8 cellular contexts compared by ENCODE assay signal in the genomic region with DNA sequence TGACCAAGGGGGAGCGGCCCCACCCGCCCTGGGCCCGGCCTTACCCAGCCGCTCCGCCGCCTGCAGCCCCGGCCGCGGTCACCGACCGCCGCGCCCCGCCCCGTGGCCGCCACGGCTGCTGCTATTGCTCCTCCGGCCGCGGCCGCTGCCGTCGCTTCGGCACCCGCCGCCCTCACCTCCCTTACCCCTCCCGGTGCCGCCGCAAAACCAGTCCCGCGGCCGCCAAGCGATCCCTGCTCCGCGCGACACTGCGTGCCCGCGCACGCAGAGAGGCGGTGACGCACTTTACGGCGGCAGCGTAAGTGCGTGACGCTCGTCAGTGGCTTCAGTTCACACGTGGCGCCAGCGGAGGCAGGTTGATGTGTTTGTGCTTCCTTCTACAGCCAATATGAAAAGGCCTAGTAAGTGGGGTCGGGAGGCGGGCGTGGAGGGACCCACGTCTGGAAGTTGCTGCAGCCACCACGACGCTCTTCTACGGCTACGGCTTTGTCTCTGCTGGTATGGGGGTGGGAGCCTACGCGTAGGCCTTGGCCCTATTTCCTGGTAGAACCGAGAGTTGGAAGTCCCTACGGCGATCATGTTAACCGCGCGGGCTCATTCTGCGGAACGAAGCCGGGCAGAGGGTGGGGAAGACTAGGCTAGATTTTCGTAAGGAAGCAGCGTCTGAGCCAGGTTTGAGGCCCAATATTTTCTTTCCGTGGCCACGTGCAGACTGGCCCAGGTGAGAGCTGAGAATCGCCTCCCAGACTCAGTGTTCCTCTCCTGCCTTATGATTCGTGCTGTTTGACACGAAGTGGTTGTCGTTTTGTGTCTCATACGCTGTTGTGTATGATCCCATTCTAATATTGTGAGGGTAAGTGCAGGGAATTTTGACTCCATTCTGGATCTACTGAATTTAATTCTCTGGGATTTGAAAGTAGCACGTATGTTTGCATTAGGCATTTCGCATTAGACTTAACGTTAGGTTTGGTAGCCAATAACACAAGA. TPM values are rescaled to one million over a fixed set of nuclear protein-coding genes. Genes with fewer than 3 reads are reported as not detected.
DNase-seq lines count a peak whose midpoint lies in the region; ATAC-seq, FAIRE-seq and TF ChIP-seq lines count a peak whose summit lies in the region.

A gene with protein sequence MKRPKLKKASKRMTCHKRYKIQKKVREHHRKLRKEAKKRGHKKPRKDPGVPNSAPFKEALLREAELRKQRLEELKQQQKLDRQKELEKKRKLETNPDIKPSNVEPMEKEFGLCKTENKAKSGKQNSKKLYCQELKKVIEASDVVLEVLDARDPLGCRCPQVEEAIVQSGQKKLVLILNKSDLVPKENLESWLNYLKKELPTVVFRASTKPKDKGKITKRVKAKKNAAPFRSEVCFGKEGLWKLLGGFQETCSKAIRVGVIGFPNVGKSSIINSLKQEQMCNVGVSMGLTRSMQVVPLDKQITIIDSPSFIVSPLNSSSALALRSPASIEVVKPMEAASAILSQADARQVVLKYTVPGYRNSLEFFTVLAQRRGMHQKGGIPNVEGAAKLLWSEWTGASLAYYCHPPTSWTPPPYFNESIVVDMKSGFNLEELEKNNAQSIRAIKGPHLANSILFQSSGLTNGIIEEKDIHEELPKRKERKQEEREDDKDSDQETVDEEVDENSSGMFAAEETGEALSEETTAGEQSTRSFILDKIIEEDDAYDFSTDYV (plus strand): TSS at position 328 of the 987 bp plus-strand sequence. CDS start 61 bp downstream, at position 389.
A gene (minus strand): TSS at position 209 of the 987 bp plus-strand sequence.

- peak within 1 kb of the TSS; percentile 90 for H4K91ac ChIP-seq in H1 (replicated peaks; ENCODE audit: insufficient read length, low read length)
- H4K91ac ChIP-seq in mesenchymal stem cell (ENCODE audit: low read length) = peak within 1 kb of the TSS; percentile 100

- no peak within 1 kb of the TSS for H3K23ac ChIP-seq in H1 (ENCODE audit: insufficient read length)
- H3K23ac ChIP-seq in mesenchymal stem cell (ENCODE audit: low read length in 2 of 2) = peak within 1 kb of the TSS in 1 of 2 experiments; percentile 91

- H3K4ac ChIP-seq in H1 (replicated peaks; ENCODE audit: insufficient read length, low read depth, low read length) = peak within 1 kb of the TSS; percentile 73
- H3K4ac ChIP-seq in mesenchymal stem cell (ENCODE audit: low read depth in 1 of 2, low read length in 2 of 2) = peak within 1 kb of the TSS; percentile 92 to 100

- H2BK5ac ChIP-seq in H1 (ENCODE audit: low read depth, low read length) (peak within 1 kb of the TSS; percentile 80), mesenchymal stem cell (ENCODE audit: low read depth, low read length, poor library complexity, severe bottlenecking) (peak within 1 kb of the TSS; percentile 92)

- CTCF ChIA-PET in activated CD8-positive, alpha-beta memory T cell treated with anti-CD3 and anti-CD28 coated beads, Interleukin-2, amount 10 ng/mL, durations not matched to agents 7 days and 5 days (lab: Charles Lee) = interaction anchor here (0.8 kb wide), 2 partner anchors 14 to 19 kb away, joined by 3 to 5 read pairs; no protein-coding TSS in a partner anchor
- CTCF ChIA-PET in H1 (lab: Charles Lee; ENCODE audit: partially characterized antibody) = interaction anchor here (1.0 kb wide), 1 partner anchor 20 kb away, joined by 3 read pairs; no protein-coding TSS in a partner anchor

- H3K27me3 ChIP-seq in NT2/D1 (ENCODE audit: insufficient read depth, insufficient read length) (no peaks in the 10 kb centered on the region), H1 (replicated peaks in 1 of 4; ENCODE audit: control insufficient read depth in 3 of 4, extremely low read depth in 1 of 4, insufficient read depth in 3 of 4, low read length in 3 of 4) (no peaks in the 10 kb centered on the region), mesenchymal stem cell (ENCODE audit: control insufficient read depth in 1 of 2, insufficient read depth in 1 of 2, low read length in 2 of 2) (no peaks in the 10 kb centered on the region)

- no peak within 1 kb of the TSS for H2BK20ac ChIP-seq in H1 (ENCODE audit: low read length)

- H3K36me3 Mint-ChIP-seq in activated CD8-positive, alpha-beta memory T cell treated with anti-CD3 and anti-CD28 coated beads, Interleukin-2, amount 10 ng/mL, durations not matched to agents 7 days and 5 days = peaks cover 53% of the 10 kb centered on the region

- POLR2A ChIA-PET in H1 (lab: Charles Lee; ENCODE audit: partially characterized antibody) = interaction anchor here (0.6 to 16.2 kb wide), 18 partner anchors 9 to 347 kb away, joined by 3 to 347 read pairs (median 4); a partner anchor contains a TSS

- H3K4me1 ChIP-seq in NT2/D1 (ENCODE audit: insufficient read depth, insufficient read length) = peaks cover 2% of the 10 kb centered on the region
- peaks cover 0 to 2% (median under 1%) of the 10 kb centered on the region in 4 experiments; a peak in 3 of 7 replicates for H3K4me1 ChIP-seq in H1 (replicated peaks in 1 of 4; ENCODE audit: control insufficient read depth in 3 of 4, insufficient read depth in 4 of 4, low read length in 3 of 4)
- peaks cover 8% of the 10 kb centered on the region for H3K4me1 ChIP-seq in mesenchymal stem cell (ENCODE audit: control insufficient read depth, insufficient read depth, low read depth, low read length)

- H3K9me3 ChIP-seq in NT2/D1 (ENCODE audit: insufficient read depth, low read length) (no peaks in the 10 kb centered on the region), H1 (ENCODE audit: insufficient read depth in 2 of 2, low read depth in 1 of 2, low read length in 1 of 2) (no peaks in the 10 kb centered on the region), mesenchymal stem cell (ENCODE audit: control insufficient read depth, low read length) (no peaks in the 10 kb centered on the region)

- H4K5ac ChIP-seq in H1 (ENCODE audit: insufficient read length, low read depth, low read length) = peak within 1 kb of the TSS; percentile 87

- no peak for TF ChIP-seq RAD21 in H1 (IDR thresholded peaks at IDR 0.05 in 1 of 2, conservative IDR thresholded peaks at IDR 0.05 in 1 of 2; ENCODE audit: low read depth in 2 of 2, low read length in 2 of 2)

- ATAC-seq in GM19468 (IDR thresholded peaks at IDR 0.05; ENCODE audit: extremely low read depth, unreplicated experiment) = peak; percentile 64
- peak; percentile 82 for ATAC-seq in activated CD8-positive, alpha-beta memory T cell treated with anti-CD3 and anti-CD28 coated beads, Interleukin-2, amount 10 ng/mL, durations not matched to agents 7 days and 5 days

- no peak for TF ChIP-seq CTCF in H1 (IDR thresholded peaks at IDR 0.05; ENCODE audit: control extremely low read depth in 1 of 3, insufficient read depth in 1 of 3, low read depth in 1 of 3, low read length in 3 of 3)

- H2AK5ac ChIP-seq in H1 (ENCODE audit: low read depth, low read length) (peak within 1 kb of the TSS; percentile 33; the same call in 1 of the 2 replicates), mesenchymal stem cell (ENCODE audit: low read length, severe bottlenecking) (no peak within 1 kb of the TSS)

- peak within 1 kb of the TSS; percentile 92 for H3K27ac ChIP-seq in H1 (ENCODE audit: low read depth, low read length)
- H3K27ac ChIP-seq in mesenchymal stem cell (ENCODE audit: low read length, poor library complexity, severe bottlenecking) = peak within 1 kb of the TSS; percentile 78

- peak; percentile 93 to 98 for TF ChIP-seq POLR2A in H1 (IDR thresholded peaks at IDR 0.05; ENCODE audit: control extremely low read depth in 1 of 2, low read depth in 2 of 2, low read length in 2 of 2)

- FAIRE-seq in H1 (lab: Jason Lieb, UNC) = no peak

- peaks cover 56% of the 10 kb centered on the region for H3K36me3 ChIP-seq in NT2/D1 (ENCODE audit: insufficient read depth, insufficient read length, low read length)
- H3K36me3 ChIP-seq in H1 (ENCODE audit: control insufficient read depth in 2 of 4, insufficient read depth in 4 of 4, low read length in 3 of 4) = peaks cover 31 to 44% (median 39%) of the 10 kb centered on the region in 4 experiments
- H3K36me3 ChIP-seq in mesenchymal stem cell (ENCODE audit: control insufficient read depth in 1 of 2, insufficient read depth in 2 of 2, low read depth in 1 of 2, low read length in 2 of 2) = peaks cover 20 to 42% of the 10 kb centered on the region in 2 experiments

- H3K27ac Mint-ChIP-seq in activated CD8-positive, alpha-beta memory T cell treated with anti-CD3 and anti-CD28 coated beads, Interleukin-2, amount 10 ng/mL, durations not matched to agents 7 days and 5 days = peak within 1 kb of the TSS; percentile 89

- H4K8ac ChIP-seq in H1 (ENCODE audit: extremely low read depth, insufficient read depth, low read length) (peak within 1 kb of the TSS; percentile 98), mesenchymal stem cell (ENCODE audit: low read length) (peak within 1 kb of the TSS; percentile 99)

- peak within 1 kb of the TSS; percentile 96 for H3K4me3 ChIP-seq in NT2/D1 (ENCODE audit: insufficient read length, low read depth)
- peak within 1 kb of the TSS; percentile 75 to 99 (median 94) for H3K4me3 ChIP-seq in H1 (ENCODE audit: extremely low read depth in 1 of 4, insufficient read depth in 2 of 4, low read depth in 3 of 4, low read length in 4 of 4)
- H3K4me3 ChIP-seq in mesenchymal stem cell (ENCODE audit: insufficient read depth in 1 of 2, low read depth in 1 of 2, low read length in 2 of 2) = peak within 1 kb of the TSS; percentile 85 to 96

- H3K4me2 ChIP-seq in H1 (ENCODE audit: insufficient read depth in 1 of 2, low read depth in 2 of 2, low read length in 2 of 2) (peak within 1 kb of the TSS; percentile 79 to 86), mesenchymal stem cell (ENCODE audit: low read length, poor library complexity, severe bottlenecking) (peak within 1 kb of the TSS; percentile 64)

- H3K56ac ChIP-seq in H1 (replicated peaks; ENCODE audit: insufficient read length, low read depth, low read length) = peak within 1 kb of the TSS; percentile 78

- peak within 1 kb of the TSS; percentile 91 for H3K18ac ChIP-seq in H1 (ENCODE audit: extremely low read depth, low read length)
- peak within 1 kb of the TSS; percentile 98 to 100 for H3K18ac ChIP-seq in mesenchymal stem cell (ENCODE audit: low read depth in 1 of 2, low read length in 2 of 2)

- H3K14ac ChIP-seq in H1 (ENCODE audit: insufficient read length) = no peak within 1 kb of the TSS
- H3K14ac ChIP-seq in mesenchymal stem cell (ENCODE audit: low read length in 2 of 2) = peak within 1 kb of the TSS; percentile 98 to 100

- DNase-seq in COLO829 (ENCODE audit: low spot score) = peak; percentile 98
- DNase-seq in HT-29 (ENCODE audit: low spot score) = peak; percentile 89
- peak; percentile 95 for DNase-seq in NT2/D1 (ENCODE audit: low read depth, low spot score)
- peak; percentile 96 for DNase-seq in activated CD8-positive, alpha-beta memory T cell treated with anti-CD3 and anti-CD28 coated beads, Interleukin-2, amount 10 ng/mL, durations not matched to agents 7 days and 5 days
- DNase-seq in H1 (ENCODE audit: low read depth in 1 of 2, low spot score in 2 of 2) = peak; percentile 81 to 91
- peak; percentile 97 for DNase-seq in mesenchymal stem cell
- peak; percentile 76 for DNase-seq in stimulated activated CD8-positive, alpha-beta memory T cell treated with anti-CD3 and anti-CD28 coated beads, Interleukin-12 subunit alpha, Interleukin-12 subunit beta, amount 100 ng/mL, for 24 hours (ENCODE audit: extremely low read depth)

- H3K4me3 Mint-ChIP-seq in activated CD8-positive, alpha-beta memory T cell treated with anti-CD3 and anti-CD28 coated beads, Interleukin-2, amount 10 ng/mL, durations not matched to agents 7 days and 5 days = peak within 1 kb of the TSS; percentile 93

- H2BK15ac ChIP-seq in H1 (ENCODE audit: low read length) = no peak within 1 kb of the TSS
- peak within 1 kb of the TSS; percentile 100 for H2BK15ac ChIP-seq in mesenchymal stem cell (ENCODE audit: low read depth, poor library complexity, severe bottlenecking)

- no peaks in the 10 kb centered on the region for H3K27me3 Mint-ChIP-seq in activated CD8-positive, alpha-beta memory T cell treated with anti-CD3 and anti-CD28 coated beads, Interleukin-2, amount 10 ng/mL, durations not matched to agents 7 days and 5 days

- peaks cover 0 to 1% of the 10 kb centered on the region in 2 experiments for H4K20me1 ChIP-seq in H1 (replicated peaks in 1 of 2; ENCODE audit: control insufficient read depth in 1 of 2, insufficient read depth in 2 of 2, low read length in 2 of 2)

- TF ChIP-seq EP300 in H1 (IDR thresholded peaks at IDR 0.05; ENCODE audit: borderline replicate concordance in 1 of 2, low read depth in 2 of 2, low read length in 2 of 2) = no peak

- no peak within 1 kb of the TSS for H2BK12ac ChIP-seq in H1 (ENCODE audit: low read depth, low read length)
- peak within 1 kb of the TSS in 1 of 2 experiments; percentile 59 for H2BK12ac ChIP-seq in mesenchymal stem cell (ENCODE audit: low read length in 2 of 2)

- H2BK120ac ChIP-seq in H1 (replicated peaks; ENCODE audit: low read depth, low read length) (no peak within 1 kb of the TSS), mesenchymal stem cell (ENCODE audit: low read depth, low read length) (peak within 1 kb of the TSS; percentile 99)

- H3K23me2 ChIP-seq in H1 (ENCODE audit: low read depth, low read length) = no peaks in the 10 kb centered on the region

- 1% methylated on average over 56 of the region's 82 CpGs; no CpG with 5 or more reads in 1 of the 2 experiments for WGBS in H1 (ENCODE audit: extremely low coverage in 1 of 2, insufficient coverage in 1 of 2, insufficient read length in 1 of 2, insufficient replicate concordance in 2 of 2, low coverage in 1 of 2, low lambda C conversion rate in 2 of 2, missing lambda C conversion rate in 1 of 2), 2 experiments
- WGBS in mesenchymal stem cell = under 1% methylated on average over 81 of the region's 82 CpGs

- peaks cover 5% of the 10 kb centered on the region; the same call in 1 of the 2 replicates for H3K79me1 ChIP-seq in H1 (ENCODE audit: low read depth, low read length)
- H3K79me1 ChIP-seq in mesenchymal stem cell (replicated peaks; ENCODE audit: low read length, poor library complexity, severe bottlenecking) = peaks cover 6% of the 10 kb centered on the region

- H3K9ac ChIP-seq in NT2/D1 (ENCODE audit: insufficient read length, low read depth) = peak within 1 kb of the TSS; percentile 94
- H3K9ac ChIP-seq in H1 (replicated peaks in 1 of 4; ENCODE audit: extremely low read depth in 1 of 4, low read depth in 3 of 4, low read length in 3 of 4) = peak within 1 kb of the TSS; percentile 94 to 99 (median 96)
- H3K9ac ChIP-seq in mesenchymal stem cell (ENCODE audit: low read length) = peak within 1 kb of the TSS; percentile 96

- H3K79me2 ChIP-seq in H1 (ENCODE audit: control insufficient read depth in 1 of 2, insufficient read depth in 2 of 2, low read length in 2 of 2) = peaks cover 9 to 71% of the 10 kb centered on the region in 2 experiments

- peaks cover 76% of the 10 kb centered on the region for H3K4me1 Mint-ChIP-seq in activated CD8-positive, alpha-beta memory T cell treated with anti-CD3 and anti-CD28 coated beads, Interleukin-2, amount 10 ng/mL, durations not matched to agents 7 days and 5 days

- no peaks in the 10 kb centered on the region for H3K9me3 Mint-ChIP-seq in activated CD8-positive, alpha-beta memory T cell treated with anti-CD3 and anti-CD28 coated beads, Interleukin-2, amount 10 ng/mL, durations not matched to agents 7 days and 5 days (ENCODE audit: low read depth)

- H2AFZ ChIP-seq in H1 (ENCODE audit: low read length) = peak within 1 kb of the TSS; percentile 25; the same call in 1 of the 2 replicates
- peak within 1 kb of the TSS; percentile 90 for H2AFZ ChIP-seq in mesenchymal stem cell (ENCODE audit: low read depth, low read length)

RNA-seq across cellular contexts. Expression of the first gene that starts in this region (rescaled TPM):
- 69.6 and 69.8 TPM in 2 replicates for total RNA-seq in HT-29 (2014; rRNA removed; shearing (Covaris generic))
- 100 to 1,000 TPM in 1 of 2 experiments, 10 to 100 TPM in 1; 86.8 to 116 TPM for total RNA-seq in activated CD8-positive, alpha-beta memory T cell treated with anti-CD3 and anti-CD28 coated beads, Interleukin-2, amount 10 ng/mL, durations not matched to agents 7 days and 5 days
- 174 and 184 TPM in 2 replicates for total RNA-seq in H1 (2021; fragmentation: NEBNext Ultra II Directional; extraction: Animal tissue kit (Norgen Biotek cat#: 25700))
- 35.7 and 45.5 TPM in 2 replicates for polyA plus RNA-seq in H1 (2011; rRNA removed)
- 86.4 TPM for polyA plus RNA-seq in H1 (2011; cell fraction: cytosol; rRNA removed)
- 72.8 TPM for polyA plus RNA-seq in H1 (2011; cell fraction: nucleus; rRNA removed)
- 111 to 199 TPM (median 124 TPM) in 4 replicates for polyA plus RNA-seq in H1 (2012, experiment 1 of 2)
- polyA plus RNA-seq in H1 (2012, experiment 2 of 2) = 15.1 TPM
- 298 TPM for polyA plus RNA-seq in H1 (2013, experiment 1 of 2)
- 281 TPM for polyA plus RNA-seq in H1 (2013, experiment 2 of 2)
- polyA minus RNA-seq in H1 (2011; rRNA and poly(A)+ RNA removed) = 72.7 and 83.0 TPM in 2 replicates
- 61.6 TPM for polyA minus RNA-seq in H1 (2011; cell fraction: cytosol; rRNA and poly(A)+ RNA removed)
- 148 TPM for polyA minus RNA-seq in H1 (2011; cell fraction: nucleus; rRNA and poly(A)+ RNA removed)
- polyA plus RNA-seq in mesenchymal stem cell (2013, experiment 1 of 2) = 92.6 TPM
- polyA plus RNA-seq in mesenchymal stem cell (2013, experiment 2 of 2) = 94.1 TPM

RNA-seq across cellular contexts. Expression of the second gene that starts in this region (rescaled TPM):
- total RNA-seq in HT-29 (2014; rRNA removed; shearing (Covaris generic)) = 25.4 and 27.6 TPM in 2 replicates
- 10 to 100 TPM; 69.7 to 73.3 TPM for total RNA-seq in activated CD8-positive, alpha-beta memory T cell treated with anti-CD3 and anti-CD28 coated beads, Interleukin-2, amount 10 ng/mL, durations not matched to agents 7 days and 5 days
- 65.8 and 65.9 TPM in 2 replicates for total RNA-seq in H1 (2021; fragmentation: NEBNext Ultra II Directional; extraction: Animal tissue kit (Norgen Biotek cat#: 25700))
- polyA plus RNA-seq in H1 (2011; rRNA removed) = 17.0 and 19.3 TPM in 2 replicates
- 19.6 TPM for polyA plus RNA-seq in H1 (2011; cell fraction: cytosol; rRNA removed)
- 23.7 TPM for polyA plus RNA-seq in H1 (2011; cell fraction: nucleus; rRNA removed)
- polyA plus RNA-seq in H1 (2012, experiment 1 of 2) = 19.4 to 31.4 TPM (median 26.0 TPM) in 4 replicates
- 1.2 TPM for polyA plus RNA-seq in H1 (2012, experiment 2 of 2)
- 28.5 TPM for polyA plus RNA-seq in H1 (2013, experiment 1 of 2)
- polyA plus RNA-seq in H1 (2013, experiment 2 of 2) = 29.0 TPM
- 68.4 and 96.0 TPM in 2 replicates for polyA minus RNA-seq in H1 (2011; rRNA and poly(A)+ RNA removed)
- polyA minus RNA-seq in H1 (2011; cell fraction: cytosol; rRNA and poly(A)+ RNA removed) = 30.8 TPM
- 86.5 TPM for polyA minus RNA-seq in H1 (2011; cell fraction: nucleus; rRNA and poly(A)+ RNA removed)
- polyA plus RNA-seq in mesenchymal stem cell (2013, experiment 1 of 2) = 28.8 TPM
- polyA plus RNA-seq in mesenchymal stem cell (2013, experiment 2 of 2) = 26.4 TPM

Comparison
In these comparisons a context has a peak if more than half of its experiments do, and no peak if none do; other contexts are left out.
1. Peak in every context shown above with its lines: DNase-seq, ATAC-seq, H3K4me3 ChIP-seq and H3K27ac ChIP-seq.